Comparison of ENCODE assay signal across 39 cellular contexts in genomic region chr11:123388640-123389039, GRCh38.
"Had no signal": no experiment of that assay in that cellular context is flagged by ENCODE, and none has a peak within 500 bp of the region (broad histone marks: within the 10 kb centered on the region; RNA-seq: fewer than 3 reads in every experiment).

No MANE protein-coding gene starts in this region.

- H3K27me3 ChIP-seq: adrenal gland, ascending aorta, body of pancreas, breast epithelium, cardiac muscle cell had no signal

- H3K27ac ChIP-seq: adrenal gland, ascending aorta, body of pancreas, brain microvascular endothelial cell, breast epithelium, cardiac muscle cell had no signal

- H3K4me3 ChIP-seq: adrenal gland, ascending aorta, body of pancreas, breast epithelium, cardiac muscle cell had no signal

- H3K36me3 ChIP-seq: adrenal gland, ascending aorta, brain microvascular endothelial cell, breast epithelium, cardiac muscle cell had no signal

- H3K4me1 ChIP-seq: adrenal gland, ascending aorta, body of pancreas, breast epithelium had no signal

- FAIRE-seq: astrocyte, bronchial epithelial cell had no signal

- H3K4me3 Mint-ChIP-seq: activated naive CD4-positive, alpha-beta T cell treated with anti-CD3 and anti-CD28 coated beads for 36 hours; activated naive CD4-positive, alpha-beta T cell treated with anti-CD3 and anti-CD28 coated beads, Interleukin-2, amount 10 ng/mL, durations not matched to agents 7 days and 5 days; activated naive CD4-positive, alpha-beta T cell treated with anti-CD3 and anti-CD28 coated beads, Interleukin-2, amount 50 U/mL, for 24 hours; activated naive CD8-positive, alpha-beta T cell; activated naive CD8-positive, alpha-beta T cell treated with anti-CD3 and anti-CD28 coated beads for 36 hours; activated naive CD8-positive, alpha-beta T cell treated with anti-CD3 and anti-CD28 coated beads, Interleukin-2, amount 10 ng/mL, durations not matched to agents 7 days and 5 days; activated naive CD8-positive, alpha-beta T cell treated with anti-CD3 and anti-CD28 coated beads, Interleukin-2, amount 50 U/mL, for 24 hours; activated T-cell treated with anti-CD3 and anti-CD28 coated beads, Interleukin-2, amount 50 U/mL, for 24 hours; activated T-cell treated with anti-CD3 and anti-CD28 coated beads, Interleukin-2, amount 50 U/mL, for 4 hours; activated T-cell treated with anti-CD3 and anti-CD28 coated beads, Interleukin-2, amount 50 U/mL, for 72 hours; activated T-helper 1 cell treated with anti-CD3 and anti-CD28 coated beads, Interleukin-12 subunit alpha, Interleukin-12 subunit beta, Interleukin-2, Interleukin-4 antibody, amounts not matched to agents 30 ng/mL and 10 ng/mL and 1 ng/mL, durations not matched to agents 14 hours and 24 hours and 36 hours; activated T-helper 17 cell treated with anti-CD3 and anti-CD28 coated beads, Interleukin-2, amount 50 U/mL, for 72 hours; brain; central memory CD8-positive, alpha-beta T cell had no signal

- H3K4me1 Mint-ChIP-seq: activated naive CD4-positive, alpha-beta T cell treated with anti-CD3 and anti-CD28 coated beads, Interleukin-2, amount 50 U/mL, for 24 hours; activated naive CD8-positive, alpha-beta T cell treated with anti-CD3 and anti-CD28 coated beads for 36 hours; central memory CD8-positive, alpha-beta T cell had no signal

- H3K9me3 ChIP-seq: adrenal gland, ascending aorta, body of pancreas, breast epithelium had no signal

- H3K27me3 Mint-ChIP-seq: activated naive CD4-positive, alpha-beta T cell treated with anti-CD3 and anti-CD28 coated beads, Interleukin-2, amount 10 ng/mL, durations not matched to agents 7 days and 5 days; activated naive CD4-positive, alpha-beta T cell treated with anti-CD3 and anti-CD28 coated beads, Interleukin-2, amount 50 U/mL, for 24 hours; activated naive CD8-positive, alpha-beta T cell; brain; central memory CD8-positive, alpha-beta T cell had no signal

- ATAC-seq: activated naive CD4-positive, alpha-beta T cell treated with anti-CD3 and anti-CD28 coated beads, Interleukin-2, amount 50 U/mL, for 72 hours; activated naive CD8-positive, alpha-beta T cell treated with anti-CD3 and anti-CD28 coated beads, Interleukin-2, amount 50 U/mL, for 24 hours; activated T-cell treated with anti-CD3 and anti-CD28 coated beads, Interleukin-2, amount 50 U/mL, for 4 hours; activated T-cell treated with anti-CD3 and anti-CD28 coated beads, Interleukin-2, amount 50 U/mL, for 72 hours; activated T-helper 17 cell treated with anti-CD3 and anti-CD28 coated beads, Interleukin-2, amount 50 U/mL, for 72 hours; body of pancreas had no signal

- H3K36me3 Mint-ChIP-seq: activated naive CD4-positive, alpha-beta T cell treated with anti-CD3 and anti-CD28 coated beads, Interleukin-2, amount 50 U/mL, for 24 hours; activated naive CD4-positive, alpha-beta T cell treated with anti-CD3 and anti-CD28 coated beads, Interleukin-2, amount 50 U/mL, for 72 hours; activated naive CD8-positive, alpha-beta T cell; activated naive CD8-positive, alpha-beta T cell treated with anti-CD3 and anti-CD28 coated beads for 36 hours; brain had no signal

- H3K27ac Mint-ChIP-seq: activated naive CD4-positive, alpha-beta T cell treated with anti-CD3 and anti-CD28 coated beads for 36 hours; activated naive CD4-positive, alpha-beta T cell treated with anti-CD3 and anti-CD28 coated beads, Interleukin-2, amount 10 ng/mL, durations not matched to agents 7 days and 5 days; activated naive CD4-positive, alpha-beta T cell treated with anti-CD3 and anti-CD28 coated beads, Interleukin-2, amount 50 U/mL, for 24 hours; activated naive CD4-positive, alpha-beta T cell treated with anti-CD3 and anti-CD28 coated beads, Interleukin-2, amount 50 U/mL, for 72 hours; activated naive CD8-positive, alpha-beta T cell; activated naive CD8-positive, alpha-beta T cell treated with anti-CD3 and anti-CD28 coated beads for 36 hours; activated naive CD8-positive, alpha-beta T cell treated with anti-CD3 and anti-CD28 coated beads, Interleukin-2, amount 10 ng/mL, durations not matched to agents 7 days and 5 days; activated naive CD8-positive, alpha-beta T cell treated with anti-CD3 and anti-CD28 coated beads, Interleukin-2, amount 50 U/mL, for 24 hours; activated T-cell treated with anti-CD3 and anti-CD28 coated beads, Interleukin-2, amount 50 U/mL, for 24 hours; activated T-cell treated with anti-CD3 and anti-CD28 coated beads, Interleukin-2, amount 50 U/mL, for 72 hours; activated T-helper 1 cell treated with anti-CD3 and anti-CD28 coated beads, Interleukin-12 subunit alpha, Interleukin-12 subunit beta, Interleukin-2, Interleukin-4 antibody, amounts not matched to agents 30 ng/mL and 10 ng/mL and 1 ng/mL, durations not matched to agents 14 hours and 24 hours and 36 hours; activated T-helper 17 cell treated with anti-CD3 and anti-CD28 coated beads, Interleukin-2, amount 50 U/mL, for 72 hours; activated T-helper 2 cell treated with anti-CD3 and anti-CD28 coated beads, Interferon-gamma antibody, Interleukin-2, Interleukin-4, amounts not matched to agents 10 μg/mL and 5 μg/mL and 100 μg/mL, durations not matched to agents 14 hours and 24 hours and 36 hours; brain had no signal

- DNase-seq: activated effector memory CD4-positive, alpha-beta T cell treated with anti-CD3 and anti-CD28 coated beads, Interleukin-2, amount 50 U/mL, for 16 hours; activated effector memory CD4-positive, alpha-beta T cell treated with Interleukin-2 at 50 U/mL for 16 hours; activated gamma-delta T cell; activated gamma-delta T cell treated with Interleukin-2 at 50 U/mL for 16 hours; activated naive CD4-positive, alpha-beta T cell; activated naive CD4-positive, alpha-beta T cell treated with anti-CD3 and anti-CD28 coated beads for 36 hours; activated naive CD4-positive, alpha-beta T cell treated with anti-CD3 and anti-CD28 coated beads, Interleukin-2, amount 10 ng/mL, durations not matched to agents 7 days and 5 days; activated naive CD4-positive, alpha-beta T cell treated with anti-CD3 and anti-CD28 coated beads, Interleukin-2, amount 50 U/mL, for 16 hours; activated naive CD4-positive, alpha-beta T cell treated with Interleukin-2 at 50 U/mL for 16 hours; activated naive CD8-positive, alpha-beta T cell treated with anti-CD3 and anti-CD28 coated beads for 36 hours; activated naive CD8-positive, alpha-beta T cell treated with anti-CD3 and anti-CD28 coated beads, Interleukin-2, amount 10 ng/mL, durations not matched to agents 7 days and 5 days; activated naive CD8-positive, alpha-beta T cell treated with anti-CD3 and anti-CD28 coated beads, Interleukin-2, amount 50 U/mL, for 24 hours; activated T-cell treated with anti-CD3 and anti-CD28 coated beads, Interleukin-2, amount 50 U/mL, for 24 hours; activated T-cell treated with anti-CD3 and anti-CD28 coated beads, Interleukin-2, amount 50 U/mL, for 4 hours; activated T-cell treated with anti-CD3 and anti-CD28 coated beads, Interleukin-2, amount 50 U/mL, for 48 hours; activated T-cell treated with anti-CD3 and anti-CD28 coated beads, Interleukin-2, amount 50 U/mL, for 72 hours; adrenal gland; amniotic stem cell; amygdala; anterior cingulate cortex; aorta; body of pancreas; brain microvascular endothelial cell; caudate nucleus; central memory CD4-positive, alpha-beta T cell; cerebellar nuclear complex had no signal
